12 cellular contexts compared by ENCODE assay signal in the genomic region with DNA sequence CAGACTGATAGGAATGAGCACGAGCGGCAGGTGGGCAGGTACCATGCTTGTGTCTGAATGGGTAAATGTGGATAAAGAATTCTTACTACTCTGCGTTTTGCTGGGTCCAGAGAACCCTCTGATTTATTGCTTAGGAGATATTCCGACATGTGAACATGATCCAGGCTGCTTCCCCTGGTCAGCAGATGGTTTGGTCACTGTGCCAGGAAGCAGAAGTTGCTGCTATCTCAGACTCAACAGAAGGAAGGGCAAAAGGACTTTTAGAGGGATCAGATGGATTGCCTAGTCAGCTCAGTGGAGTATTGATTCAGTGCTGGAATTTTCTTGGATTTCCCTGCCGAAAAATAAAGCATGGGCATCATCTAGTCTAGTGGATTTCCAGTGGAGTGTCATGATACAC.
DNase-seq lines count a peak whose midpoint lies in the region; ATAC-seq and TF ChIP-seq lines count a peak whose summit lies in the region.
"Had no signal": no experiment of that assay in that cellular context is flagged by ENCODE, and none has a peak within 500 bp of the region (broad histone marks: within the 10 kb centered on the region; RNA-seq: fewer than 3 reads in every experiment).

No MANE protein-coding gene starts in this region.

- TF ChIP-seq CTCF in fibroblast of the aortic adventitia (IDR thresholded peaks at IDR 0.05; ENCODE audit: insufficient read depth, low read length) (no peak), neural cell (IDR thresholded peaks at IDR 0.05; ENCODE audit: poor library complexity, severe bottlenecking) (no peak)

- H2AFZ ChIP-seq in neural cell (ENCODE audit: low read depth, low read length) = no peak overlapping the region
- H2AFZ ChIP-seq: GM23338 had no signal

- no peaks in the 10 kb centered on the region for H3K9me2 ChIP-seq in neural cell (ENCODE audit: insufficient read depth, low read length)

- TF ChIP-seq EP300 in neural cell (conservative IDR thresholded peaks at IDR 0.05; ENCODE audit: poor library complexity, severe bottlenecking) = no peak

- no peaks in the 10 kb centered on the region for H3K79me2 ChIP-seq in neural cell (replicated peaks; ENCODE audit: insufficient read depth, low read length)

- DNase-seq in HCEC 1CT = peak; percentile 21
- peak; percentile 86 for DNase-seq in cerebellar cortex (ENCODE audit: low spot score)
- peak; percentile 14 for DNase-seq in fibroblast of the aortic adventitia (ENCODE audit: low read depth)
- DNase-seq in occipital lobe (lab: John Stamatoyannopoulos, UW) = no peak
- DNase-seq in NCI-H1092 treated with DMSO at 0.1 percent for 48 hours (lab: John Stamatoyannopoulos, UW) = no peak
- DNase-seq in DMS79 (lab: John Stamatoyannopoulos, UW) = no peak
- DNase-seq: ACHN; CD4-positive, alpha-beta T cell; H7 had no signal

- no peaks in the 10 kb centered on the region for H3K27me3 ChIP-seq in neural cell (ENCODE audit: insufficient read depth, low read depth, low read length)

- no peak for TF ChIP-seq RAD21 in neural cell (conservative IDR thresholded peaks at IDR 0.05)

- H3K4me3 ChIP-seq in fibroblast of the aortic adventitia (ENCODE audit: low read depth, low read length) (no peak overlapping the region), neural cell (ENCODE audit: low read length) (no peak overlapping the region)
- H3K4me3 ChIP-seq: GM23338 had no signal

- peak overlapping the region; percentile 77 for H3K27ac ChIP-seq in neural cell (ENCODE audit: low read length)

- peak overlapping the region; percentile 52 for H3K9ac ChIP-seq in neural cell (ENCODE audit: low read length)

- H3K4me2 ChIP-seq in neural cell (ENCODE audit: low read length) = no peak overlapping the region
- H3K4me2 ChIP-seq: GM23338 had no signal

- ATAC-seq in GM19455 (IDR thresholded peaks at IDR 0.05; ENCODE audit: unreplicated experiment) = no peak
- ATAC-seq: GM23338 had no signal

- H4K20me1 ChIP-seq in neural cell (ENCODE audit: insufficient read depth) = no peaks in the 10 kb centered on the region

- no peaks in the 10 kb centered on the region for H3F3A ChIP-seq in neural cell (ENCODE audit: insufficient read depth, low read length, poor library complexity, severe bottlenecking)

- no peaks in the 10 kb centered on the region for H3K36me3 ChIP-seq in neural cell (ENCODE audit: insufficient read depth, low read length)

- no peaks in the 10 kb centered on the region for H3K9me3 ChIP-seq in neural cell (ENCODE audit: low read length)

TF ChIP-seq in neural cell, 6 proteins besides CTCF, POLR2A, EP300 and RAD21:
- TF ChIP-seq REST (IDR thresholded peaks at IDR 0.05; ENCODE audit: borderline replicate concordance) = no peak
- no peak for TF ChIP-seq POLR2AphosphoS5 (IDR thresholded peaks at IDR 0.05)
- TF ChIP-seq TAF1 (IDR thresholded peaks at IDR 0.05; ENCODE audit: low read depth) = no peak
- TF ChIP-seq MXI1 (conservative IDR thresholded peaks at IDR 0.05; ENCODE audit: poor library complexity, severe bottlenecking) = no peak
TF ChIP-seq in neural cell: peak in this region for 0.

Comparison
In these comparisons a context has a peak if more than half of its experiments do, and no peak if none do; other contexts are left out.
1. DNase-seq: peak in HCEC 1CT (single experiment), cerebellar cortex (single experiment) and fibroblast of the aortic adventitia (single experiment); none in occipital lobe (single experiment), NCI-H1092 treated with DMSO at 0.1 percent for 48 hours (single experiment) and DMS79 (single experiment).